19 cellular contexts compared by ENCODE assay signal in the genomic region with DNA sequence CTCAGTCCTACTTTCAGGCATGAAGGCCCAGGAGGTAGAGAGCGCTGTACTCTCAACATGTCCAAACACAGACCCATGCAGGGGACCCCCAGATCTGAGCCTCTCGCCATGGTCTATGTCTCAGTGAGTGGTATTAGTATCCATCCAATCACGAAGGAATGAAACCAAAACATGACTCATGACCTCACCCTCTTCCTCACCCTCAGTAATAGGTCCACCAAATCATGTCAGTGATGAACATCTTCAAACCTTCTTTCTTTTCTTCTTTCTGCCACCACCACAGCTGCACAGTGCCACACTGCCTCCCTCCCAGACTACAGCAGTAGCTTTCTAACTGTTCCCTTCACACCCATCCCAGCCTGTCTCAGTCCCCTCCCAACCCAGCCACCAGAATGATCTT. TPM values are rescaled to one million over a fixed set of nuclear protein-coding genes. Genes with fewer than 3 reads are reported as not detected.
"Had no signal": no experiment of that assay in that cellular context is flagged by ENCODE, and none has a peak within 500 bp of the region (broad histone marks: within the 10 kb centered on the region; RNA-seq: fewer than 3 reads in every experiment).

No MANE protein-coding gene starts in this region.

- H3K4me1 Mint-ChIP-seq: brain; central memory CD8-positive, alpha-beta T cell; T-cell; WTC11 had no signal

- H3K27ac ChIP-seq: colonic mucosa, esophagus muscularis mucosa, neutrophil, pancreas had no signal

- H3K9me3 Mint-ChIP-seq: brain; central memory CD8-positive, alpha-beta T cell; naive thymus-derived CD4-positive, alpha-beta T cell; T-cell; WTC11 had no signal

- H3K27ac Mint-ChIP-seq: brain, T-cell, WTC11 had no signal

- DNase-seq: activated CD4-positive, alpha-beta T cell treated with anti-CD3 and anti-CD28 coated beads, Interleukin-2, amount 50 U/mL, for 1 hour; activated naive CD4-positive, alpha-beta T cell; colonic mucosa; left ventricle myocardium superior; mesendoderm; naive thymus-derived CD4-positive, alpha-beta T cell; pancreas; stimulated activated CD4-positive, alpha-beta T cell treated with anti-CD3 and anti-CD28 coated beads, Interleukin-4, amount 100 ng/mL, for 1 hour; T-cell had no signal

- H3K36me3 Mint-ChIP-seq: brain; naive thymus-derived CD4-positive, alpha-beta T cell; T-cell; WTC11 had no signal

- ATAC-seq: left ventricle myocardium superior; naive thymus-derived CD4-positive, alpha-beta T cell; pancreas; sciatic nerve; SK-N-SH treated with all-trans-retinoic acid at 6 μM for 48 hours; T-cell; WTC11 had no signal

- H3K4me3 Mint-ChIP-seq: brain; central memory CD8-positive, alpha-beta T cell; naive thymus-derived CD4-positive, alpha-beta T cell; T-cell; WTC11 had no signal

RNA-seq across cellular contexts. Expression of gene FCAMR, which starts 45.5 kb away (rescaled TPM):
- total RNA-seq: esophagus muscularis mucosa; left ventricle myocardium superior; naive thymus-derived CD4-positive, alpha-beta T cell; pancreas; pulmonary artery endothelial cell; sciatic nerve; smooth muscle cell; T-cell; ureter; WTC11 had no signal
